ENCODE assay signal across 9 cellular contexts in genomic region chr1:204128464-204128963, GRCh38. TPM values are rescaled to one million over a fixed set of nuclear protein-coding genes. Genes with fewer than 3 reads are reported as not detected.
DNase-seq lines count a peak whose midpoint lies in the region; ATAC-seq and TF ChIP-seq lines count a peak whose summit lies in the region.
"Had no signal": no experiment of that assay in that cellular context is flagged by ENCODE, and none has a peak within 500 bp of the region (broad histone marks: within the 10 kb centered on the region; RNA-seq: fewer than 3 reads in every experiment).

No MANE protein-coding gene starts in this region.

- H3K9ac ChIP-seq in DND-41 (ENCODE audit: low read depth, low read length) (no peak overlapping the region), neuronal stem cell (ENCODE audit: low read depth, low read length, poor library complexity) (no peak overlapping the region)

- H3K4me3 ChIP-seq in DND-41 (ENCODE audit: low read depth in 1 of 2, low read length in 2 of 2) (no peak overlapping the region), neuronal stem cell (ENCODE audit: low read length in 2 of 2) (no peak overlapping the region)
- H3K4me3 ChIP-seq: SJCRH30 had no signal

- H3K36me3 Mint-ChIP-seq in central memory CD8-positive, alpha-beta T cell (ENCODE audit: insufficient read depth), result peaks cover 3% of the 10 kb centered on the region

- H3K4me3 Mint-ChIP-seq in central memory CD8-positive, alpha-beta T cell, result no peak overlapping the region

- H3K79me1 ChIP-seq in neuronal stem cell (ENCODE audit: low read depth, low read length), result peaks cover 7% of the 10 kb centered on the region

- no peaks in the 10 kb centered on the region for H3K36me3 ChIP-seq in DND-41 (ENCODE audit: insufficient read depth, low read length)
- H3K36me3 ChIP-seq in neuronal stem cell (replicated peaks in 1 of 2; ENCODE audit: control insufficient read depth in 2 of 2, insufficient read depth in 2 of 2, low read length in 2 of 2), result peaks cover 21 to 73% of the 10 kb centered on the region in 2 donors

- no peak overlapping the region for H2BK15ac ChIP-seq in neuronal stem cell (ENCODE audit: low read length)

- peak overlapping the region; percentile 58 for H2AFZ ChIP-seq in DND-41 (ENCODE audit: low read depth, low read length)
- no peak overlapping the region for H2AFZ ChIP-seq in neuronal stem cell (ENCODE audit: low read length)

- H3K27ac ChIP-seq in DND-41 (ENCODE audit: low read length), result no peak overlapping the region
- no peak overlapping the region for H3K27ac ChIP-seq in neuronal stem cell (replicated peaks; ENCODE audit: low read length)
- H3K27ac ChIP-seq: SJCRH30 had no signal

- WGBS in neuronal stem cell (ENCODE audit: extremely low coverage in 2 of 2, insufficient read length in 2 of 2, insufficient replicate concordance in 1 of 2), 2 donors, result no CpG with 5 or more reads among the region's 4 CpGs

- H3K18ac ChIP-seq in neuronal stem cell (ENCODE audit: low read length), result no peak overlapping the region

- no peak overlapping the region for H2BK120ac ChIP-seq in neuronal stem cell (ENCODE audit: low read depth, low read length)

- H4K8ac ChIP-seq in neuronal stem cell (ENCODE audit: low read depth, low read length), result no peak overlapping the region

- H3K27ac Mint-ChIP-seq in central memory CD8-positive, alpha-beta T cell (ENCODE audit: low read depth), result peak overlapping the region; percentile 30

- H3K27me3 ChIP-seq in DND-41 (ENCODE audit: insufficient read depth, low read length, poor library complexity) (no peaks in the 10 kb centered on the region), neuronal stem cell (ENCODE audit: control insufficient read depth in 3 of 3, insufficient read depth in 3 of 3, low read depth in 1 of 3, low read length in 3 of 3) (no peaks in the 10 kb centered on the region)
- H3K27me3 ChIP-seq: SJCRH30 had no signal

- H3K4me1 ChIP-seq in DND-41 (ENCODE audit: insufficient read depth, low read length) (peaks cover 4% of the 10 kb centered on the region), neuronal stem cell (ENCODE audit: control insufficient read depth in 2 of 2, insufficient read depth in 1 of 2, low read depth in 1 of 2, low read length in 2 of 2) (peaks cover 7 to 23% of the 10 kb centered on the region in 2 donors)

- H3K23ac ChIP-seq in neuronal stem cell (ENCODE audit: low read depth, low read length, poor library complexity), result peak overlapping the region; percentile 27

- no peak overlapping the region for H2BK5ac ChIP-seq in neuronal stem cell (ENCODE audit: low read length)

- no peaks in the 10 kb centered on the region for H3K9me3 Mint-ChIP-seq in central memory CD8-positive, alpha-beta T cell

- TF ChIP-seq CTCF in DND-41 (IDR thresholded peaks at IDR 0.05; ENCODE audit: borderline replicate concordance, extremely low read depth, low read length, poor library complexity, severe bottlenecking), result no peak

- no peak overlapping the region for H3K14ac ChIP-seq in neuronal stem cell (ENCODE audit: low read length)

- H3K27me3 Mint-ChIP-seq in central memory CD8-positive, alpha-beta T cell, result no peaks in the 10 kb centered on the region

- peak overlapping the region; percentile 82 for H2BK12ac ChIP-seq in neuronal stem cell (ENCODE audit: low read length)

- DNase-seq in DND-41 (no peak), NAMALWA (ENCODE audit: low spot score) (peak; percentile 41), neuronal stem cell (ENCODE audit: low spot score) (no peak), iPS-NIHi11 (ENCODE audit: low spot score) (no peak), GM19240 (ENCODE audit: insufficient read length, low spot score) (no peak), germinal center (ENCODE audit: low spot score) (no peak)
- DNase-seq in central memory CD8-positive, alpha-beta T cell (ENCODE audit: low spot score in 2 of 2), result no peak

- H3K9me3 ChIP-seq in DND-41 (ENCODE audit: insufficient read depth, low read length, severe bottlenecking), result no peaks in the 10 kb centered on the region
- no peaks in the 10 kb centered on the region for H3K9me3 ChIP-seq in neuronal stem cell (replicated peaks in 1 of 2; ENCODE audit: control insufficient read depth in 2 of 2, insufficient read depth in 1 of 2, low read depth in 1 of 2, low read length in 2 of 2)
- H3K9me3 ChIP-seq: SJCRH30 had no signal

- H3K4me1 Mint-ChIP-seq in central memory CD8-positive, alpha-beta T cell, result peaks cover 10% of the 10 kb centered on the region

- no peaks in the 10 kb centered on the region for H4K20me1 ChIP-seq in DND-41 (ENCODE audit: insufficient read depth, low read length)

- H3K4me2 ChIP-seq in DND-41 (ENCODE audit: insufficient read depth, low read length) (peak overlapping the region; percentile 44), neuronal stem cell (ENCODE audit: insufficient read depth, low read length, poor library complexity, severe bottlenecking) (no peak overlapping the region)

- H4K91ac ChIP-seq in neuronal stem cell (ENCODE audit: low read depth, low read length, poor library complexity), result peak overlapping the region; percentile 82

- no peaks in the 10 kb centered on the region for H3K79me2 ChIP-seq in DND-41 (ENCODE audit: insufficient read depth, low read length)

- peak; percentile 6; the same call in 1 of the 3 replicates for ATAC-seq in DND-41 (ENCODE audit: insufficient read depth, low read depth)
- no peak for ATAC-seq in central memory CD8-positive, alpha-beta T cell (replicated peaks; ENCODE audit: extremely low read depth, poor library complexity, severe bottlenecking)
- no peak for ATAC-seq in HG02870 (IDR thresholded peaks at IDR 0.05; ENCODE audit: unreplicated experiment)

- H2AK5ac ChIP-seq in neuronal stem cell (ENCODE audit: low read depth, low read length), result no peak overlapping the region

- no peak overlapping the region for H3K4ac ChIP-seq in neuronal stem cell (ENCODE audit: low read length)

RNA-seq across cellular contexts. Expression of gene ETNK2, which starts 23.3 kb away (rescaled TPM):
- 8.8 TPM for polyA plus RNA-seq in neuronal stem cell (2013, experiment 1 of 2)
- polyA plus RNA-seq in neuronal stem cell (2013, experiment 2 of 2), result 8.4 TPM

RNA-seq across cellular contexts. Expression of gene REN, which starts 37.6 kb away (rescaled TPM):
- not detected for polyA plus RNA-seq in neuronal stem cell (2013, experiment 1 of 2)
- polyA plus RNA-seq in neuronal stem cell (2013, experiment 2 of 2), result not detected

RNA-seq across cellular contexts. Expression of gene SOX13, which starts 55.6 kb away (rescaled TPM):
- polyA plus RNA-seq in neuronal stem cell (2013, experiment 1 of 2), result 16.2 TPM
- 16.8 TPM for polyA plus RNA-seq in neuronal stem cell (2013, experiment 2 of 2)
